ENCODE assay signal across 11 cellular contexts in the genomic region with DNA sequence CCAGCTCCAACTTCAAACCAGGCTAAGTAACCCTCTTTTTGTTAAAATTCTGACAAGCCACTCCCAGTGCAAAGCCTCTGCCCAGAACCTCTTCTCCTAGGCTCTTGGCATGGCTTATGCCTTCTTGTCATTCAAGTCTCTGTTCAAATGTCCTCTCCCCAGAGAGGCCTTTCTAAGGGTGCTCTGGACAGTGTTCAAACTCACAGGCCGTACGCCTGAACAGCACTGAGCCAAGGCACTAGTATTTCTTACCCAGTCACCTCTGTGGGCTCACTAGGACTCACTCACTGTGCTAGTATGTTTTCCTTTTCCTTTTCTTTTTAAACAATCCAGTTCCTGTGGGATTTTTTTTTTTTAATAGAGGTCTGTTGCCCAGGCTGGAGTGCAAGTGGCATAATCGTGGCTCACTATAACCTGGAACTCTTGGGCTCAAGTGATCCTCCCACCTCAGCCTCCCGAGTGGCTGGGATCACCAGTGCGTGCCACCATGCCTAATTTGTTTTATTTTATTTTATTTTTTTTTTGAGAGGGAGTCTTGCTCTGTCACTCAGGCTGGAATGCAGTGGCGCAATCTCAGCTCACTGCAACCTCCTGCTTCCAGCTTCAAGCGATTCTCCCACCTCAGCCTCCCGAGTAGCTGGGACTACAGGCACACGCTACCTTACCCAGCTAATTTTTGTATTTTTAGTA. TPM values are rescaled to one million over a fixed set of nuclear protein-coding genes. Genes with fewer than 3 reads are reported as not detected.
A peak's percentile ranks its signal among the peaks of the same experiment; 100 is the strongest.
DNase-seq lines count a peak whose midpoint lies in the region; ATAC-seq and TF ChIP-seq lines count a peak whose summit lies in the region.
"Had no signal": no experiment of that assay in that cellular context is flagged by ENCODE, and none has a peak within 500 bp of the region (broad histone marks: within the 10 kb centered on the region; RNA-seq: fewer than 3 reads in every experiment).

No MANE protein-coding gene starts in this region.

- H3K9me3 Mint-ChIP-seq in brain: no peaks in the 10 kb centered on the region

- TF ChIP-seq CTCF in brain (conservative IDR thresholded peaks at IDR 0.05) (no peak), upper lobe of right lung (IDR thresholded peaks at IDR 0.05) (no peak)

- ATAC-seq in Right ventricle myocardium superior (ENCODE audit: poor library complexity) (peak; percentile 9), upper lobe of right lung (no peak), GM19023 (IDR thresholded peaks at IDR 0.05; ENCODE audit: unreplicated experiment) (no peak)

- peaks cover 38% of the 10 kb centered on the region for H3K4me1 ChIP-seq in upper lobe of right lung

- H3K27me3 Mint-ChIP-seq in brain: peaks cover 4% of the 10 kb centered on the region

- H3K27me3 ChIP-seq in upper lobe of right lung: no peaks in the 10 kb centered on the region

- H3K36me3 ChIP-seq in upper lobe of right lung: no peaks in the 10 kb centered on the region

- no peak overlapping the region for H3K4me3 ChIP-seq in upper lobe of right lung

- H3K4me1 Mint-ChIP-seq in brain: peaks cover 51% of the 10 kb centered on the region

- DNase-seq in Right ventricle myocardium superior (peak; percentile 39), cardiac septum (ENCODE audit: low spot score) (no peak), medulla oblongata (ENCODE audit: extremely low spot score) (peak; percentile 60), upper lobe of right lung (no peak), NCI-H1048 (lab: John Stamatoyannopoulos, UW) (no peak), NOMO-1 (lab: John Stamatoyannopoulos, UW; ENCODE audit: unreplicated experiment in 2 of 2) (no peak)
- DNase-seq: activated CD4-positive, CD25-positive, alpha-beta regulatory T cell; stimulated activated CD4-positive, alpha-beta T cell treated with anti-CD3 and anti-CD28 coated beads, Interleukin-15, amount 100 ng/mL, for 24 hours had no signal

- peak overlapping the region; percentile 54 to 93 (median 92) for H3K27ac Mint-ChIP-seq in brain

- peak overlapping the region; percentile 91 for H3K27ac ChIP-seq in upper lobe of right lung

- peak overlapping the region; percentile 81 to 90 (median 89) for H3K4me3 Mint-ChIP-seq in brain

- intact Hi-C loops in Right ventricle myocardium superior (cut with DNase I) (loop anchor here (10.0 kb wide), 1 partner anchor 64 kb away; a partner anchor contains a TSS), cardiac septum (cut with DNase I) (loop anchor here (5.0 kb wide), 1 partner anchor 46 kb away; a partner anchor contains a TSS), upper lobe of right lung (cut with DNase I) (no loop called here)

- H3K9me3 ChIP-seq in upper lobe of right lung: no peaks in the 10 kb centered on the region

- H3K36me3 Mint-ChIP-seq in brain: no peaks in the 10 kb centered on the region

RNA-seq across cellular contexts. Expression of a gene that starts 2.3 kb away (rescaled TPM):
- total RNA-seq in Right ventricle myocardium superior (1.00 TPM), cardiac septum (0.70 TPM), upper lobe of right lung (1.9 TPM)
- polyA plus RNA-seq in brain (ENCODE audit: insufficient read depth, low read depth, low replicate concordance): 127 TPM

RNA-seq across cellular contexts. Expression of a gene that starts 21.2 kb away (rescaled TPM):
- total RNA-seq in Right ventricle myocardium superior (460 TPM), cardiac septum (487 TPM), upper lobe of right lung (85.7 TPM)
- 235 TPM for polyA plus RNA-seq in brain (ENCODE audit: insufficient read depth, low read depth, low replicate concordance)

RNA-seq across cellular contexts. Expression of a gene that starts 48.2 kb away (rescaled TPM):
- total RNA-seq in Right ventricle myocardium superior: 51.1 TPM
- 41.8 TPM for total RNA-seq in cardiac septum
- 168 TPM for polyA plus RNA-seq in brain (ENCODE audit: insufficient read depth, low read depth, low replicate concordance)
- total RNA-seq in upper lobe of right lung: 45.9 TPM

RNA-seq across cellular contexts. Expression of a gene that starts 53.1 kb away (rescaled TPM):
- total RNA-seq in Right ventricle myocardium superior: not detected
- not detected for total RNA-seq in cardiac septum
- polyA plus RNA-seq in brain (ENCODE audit: insufficient read depth, low read depth, low replicate concordance): not detected
- not detected for total RNA-seq in upper lobe of right lung
- total RNA-seq: LHCN-M2 had no signal

Comparison
In these comparisons a context has a peak if more than half of its experiments do, and no peak if none do; other contexts are left out.
1. DNase-seq: peak in Right ventricle myocardium superior (single experiment) and medulla oblongata (single experiment); none in cardiac septum (single experiment), upper lobe of right lung (single experiment), NCI-H1048 (single experiment) and NOMO-1 (0 of 2).